In the genomic region with DNA sequence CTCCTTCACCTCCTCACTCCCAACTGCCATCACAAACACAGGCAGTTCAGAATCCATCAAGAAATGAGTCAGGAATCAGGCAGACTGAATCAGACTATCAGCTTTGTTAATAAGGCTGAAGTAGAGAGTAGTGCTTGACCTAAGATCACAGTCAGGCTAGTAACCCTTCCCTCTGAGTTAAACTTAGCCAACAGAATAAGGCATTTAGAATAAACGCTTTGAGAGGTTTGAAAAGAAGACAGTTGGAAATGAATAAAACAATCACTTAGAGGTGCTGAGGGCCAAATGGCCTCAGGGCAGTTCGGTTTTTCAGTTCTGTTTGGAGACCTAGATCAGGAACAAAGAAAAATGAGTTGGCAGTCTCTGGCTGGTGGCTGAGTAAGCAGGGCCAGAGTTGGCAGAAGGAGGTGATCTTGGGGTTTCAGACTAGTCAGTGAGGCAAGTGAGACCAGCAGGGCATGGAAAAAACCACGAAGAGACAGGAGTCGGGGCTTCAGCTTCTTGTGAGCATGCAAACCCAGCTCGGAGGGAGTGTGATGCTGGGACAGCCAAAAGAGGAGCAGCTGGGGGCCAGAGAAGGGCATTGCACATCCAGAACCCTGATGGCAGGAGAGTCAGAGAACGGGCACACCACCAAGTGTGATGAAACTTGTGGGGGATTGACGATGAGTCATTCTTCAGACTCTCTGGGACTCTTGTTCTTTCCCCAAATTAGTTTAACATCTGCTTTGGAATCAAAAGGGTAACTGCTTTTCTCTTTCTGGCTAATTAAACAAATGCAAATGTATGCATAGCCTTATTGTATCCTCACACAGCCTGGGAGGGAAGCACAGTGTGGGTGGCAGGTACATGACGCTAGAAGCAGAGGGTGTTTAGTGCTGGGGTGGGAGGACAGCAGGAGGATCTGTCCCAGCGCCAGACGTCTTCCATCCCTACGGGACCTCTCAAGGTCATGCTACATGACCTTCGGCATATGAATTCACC, we compare ENCODE assay signal across 1 cellular context.
TF ChIP-seq lines count a peak whose summit lies in the region.

No MANE protein-coding gene starts in this region.

TF ChIP-seq in HEK293, 187 proteins besides CTCF, POLR2A, EP300 and RAD21 (continued from another document):
- peak; percentile 34; the same call in 1 of the 2 replicates for TF ChIP-seq GLIS1 (tag by site-specific recombination; IDR thresholded peaks at IDR 0.05)
- no peak for TF ChIP-seq REPIN1 (tag by site-specific recombination; IDR thresholded peaks at IDR 0.05; ENCODE audit: low read depth)
- no peak for TF ChIP-seq ZNF221 (tag by site-specific recombination; IDR thresholded peaks at IDR 0.05; ENCODE audit: borderline replicate concordance)
- TF ChIP-seq, protein P1, sequence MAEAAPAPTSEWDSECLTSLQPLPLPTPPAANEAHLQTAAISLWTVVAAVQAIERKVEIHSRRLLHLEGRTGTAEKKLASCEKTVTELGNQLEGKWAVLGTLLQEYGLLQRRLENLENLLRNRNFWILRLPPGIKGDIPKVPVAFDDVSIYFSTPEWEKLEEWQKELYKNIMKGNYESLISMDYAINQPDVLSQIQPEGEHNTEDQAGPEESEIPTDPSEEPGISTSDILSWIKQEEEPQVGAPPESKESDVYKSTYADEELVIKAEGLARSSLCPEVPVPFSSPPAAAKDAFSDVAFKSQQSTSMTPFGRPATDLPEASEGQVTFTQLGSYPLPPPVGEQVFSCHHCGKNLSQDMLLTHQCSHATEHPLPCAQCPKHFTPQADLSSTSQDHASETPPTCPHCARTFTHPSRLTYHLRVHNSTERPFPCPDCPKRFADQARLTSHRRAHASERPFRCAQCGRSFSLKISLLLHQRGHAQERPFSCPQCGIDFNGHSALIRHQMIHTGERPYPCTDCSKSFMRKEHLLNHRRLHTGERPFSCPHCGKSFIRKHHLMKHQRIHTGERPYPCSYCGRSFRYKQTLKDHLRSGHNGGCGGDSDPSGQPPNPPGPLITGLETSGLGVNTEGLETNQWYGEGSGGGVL (tag by site-specific recombination; IDR thresholded peaks at IDR 0.05), result peak; percentile 56
- no peak for TF ChIP-seq MYNN (tag by site-specific recombination; IDR thresholded peaks at IDR 0.05; ENCODE audit: borderline replicate concordance)
- TF ChIP-seq ZBTB17 (tag by site-specific recombination; IDR thresholded peaks at IDR 0.05), result peak; percentile 84
- TF ChIP-seq, protein P2, sequence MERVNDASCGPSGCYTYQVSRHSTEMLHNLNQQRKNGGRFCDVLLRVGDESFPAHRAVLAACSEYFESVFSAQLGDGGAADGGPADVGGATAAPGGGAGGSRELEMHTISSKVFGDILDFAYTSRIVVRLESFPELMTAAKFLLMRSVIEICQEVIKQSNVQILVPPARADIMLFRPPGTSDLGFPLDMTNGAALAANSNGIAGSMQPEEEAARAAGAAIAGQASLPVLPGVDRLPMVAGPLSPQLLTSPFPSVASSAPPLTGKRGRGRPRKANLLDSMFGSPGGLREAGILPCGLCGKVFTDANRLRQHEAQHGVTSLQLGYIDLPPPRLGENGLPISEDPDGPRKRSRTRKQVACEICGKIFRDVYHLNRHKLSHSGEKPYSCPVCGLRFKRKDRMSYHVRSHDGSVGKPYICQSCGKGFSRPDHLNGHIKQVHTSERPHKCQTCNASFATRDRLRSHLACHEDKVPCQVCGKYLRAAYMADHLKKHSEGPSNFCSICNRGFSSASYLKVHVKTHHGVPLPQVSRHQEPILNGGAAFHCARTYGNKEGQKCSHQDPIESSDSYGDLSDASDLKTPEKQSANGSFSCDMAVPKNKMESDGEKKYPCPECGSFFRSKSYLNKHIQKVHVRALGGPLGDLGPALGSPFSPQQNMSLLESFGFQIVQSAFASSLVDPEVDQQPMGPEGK (tag by site-specific recombination; IDR thresholded peaks at IDR 0.05), result no peak
- TF ChIP-seq, protein P3, sequence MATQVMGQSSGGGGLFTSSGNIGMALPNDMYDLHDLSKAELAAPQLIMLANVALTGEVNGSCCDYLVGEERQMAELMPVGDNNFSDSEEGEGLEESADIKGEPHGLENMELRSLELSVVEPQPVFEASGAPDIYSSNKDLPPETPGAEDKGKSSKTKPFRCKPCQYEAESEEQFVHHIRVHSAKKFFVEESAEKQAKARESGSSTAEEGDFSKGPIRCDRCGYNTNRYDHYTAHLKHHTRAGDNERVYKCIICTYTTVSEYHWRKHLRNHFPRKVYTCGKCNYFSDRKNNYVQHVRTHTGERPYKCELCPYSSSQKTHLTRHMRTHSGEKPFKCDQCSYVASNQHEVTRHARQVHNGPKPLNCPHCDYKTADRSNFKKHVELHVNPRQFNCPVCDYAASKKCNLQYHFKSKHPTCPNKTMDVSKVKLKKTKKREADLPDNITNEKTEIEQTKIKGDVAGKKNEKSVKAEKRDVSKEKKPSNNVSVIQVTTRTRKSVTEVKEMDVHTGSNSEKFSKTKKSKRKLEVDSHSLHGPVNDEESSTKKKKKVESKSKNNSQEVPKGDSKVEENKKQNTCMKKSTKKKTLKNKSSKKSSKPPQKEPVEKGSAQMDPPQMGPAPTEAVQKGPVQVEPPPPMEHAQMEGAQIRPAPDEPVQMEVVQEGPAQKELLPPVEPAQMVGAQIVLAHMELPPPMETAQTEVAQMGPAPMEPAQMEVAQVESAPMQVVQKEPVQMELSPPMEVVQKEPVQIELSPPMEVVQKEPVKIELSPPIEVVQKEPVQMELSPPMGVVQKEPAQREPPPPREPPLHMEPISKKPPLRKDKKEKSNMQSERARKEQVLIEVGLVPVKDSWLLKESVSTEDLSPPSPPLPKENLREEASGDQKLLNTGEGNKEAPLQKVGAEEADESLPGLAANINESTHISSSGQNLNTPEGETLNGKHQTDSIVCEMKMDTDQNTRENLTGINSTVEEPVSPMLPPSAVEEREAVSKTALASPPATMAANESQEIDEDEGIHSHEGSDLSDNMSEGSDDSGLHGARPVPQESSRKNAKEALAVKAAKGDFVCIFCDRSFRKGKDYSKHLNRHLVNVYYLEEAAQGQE (tag by site-specific recombination; IDR thresholded peaks at IDR 0.05), result no peak
- no peak for TF ChIP-seq ZNF792 (tag by site-specific recombination; IDR thresholded peaks at IDR 0.05)
- TF ChIP-seq KLF16 (tag by site-specific recombination; IDR thresholded peaks at IDR 0.05), result no peak
- 0 out of 2 replicates have a peak, but pooled peaks have one; percentile 19 for TF ChIP-seq ZNF600 (tag by site-specific recombination; IDR thresholded peaks at IDR 0.05)
- no peak for TF ChIP-seq RBAK (tag by site-specific recombination; IDR thresholded peaks at IDR 0.05)
- TF ChIP-seq, protein P4, sequence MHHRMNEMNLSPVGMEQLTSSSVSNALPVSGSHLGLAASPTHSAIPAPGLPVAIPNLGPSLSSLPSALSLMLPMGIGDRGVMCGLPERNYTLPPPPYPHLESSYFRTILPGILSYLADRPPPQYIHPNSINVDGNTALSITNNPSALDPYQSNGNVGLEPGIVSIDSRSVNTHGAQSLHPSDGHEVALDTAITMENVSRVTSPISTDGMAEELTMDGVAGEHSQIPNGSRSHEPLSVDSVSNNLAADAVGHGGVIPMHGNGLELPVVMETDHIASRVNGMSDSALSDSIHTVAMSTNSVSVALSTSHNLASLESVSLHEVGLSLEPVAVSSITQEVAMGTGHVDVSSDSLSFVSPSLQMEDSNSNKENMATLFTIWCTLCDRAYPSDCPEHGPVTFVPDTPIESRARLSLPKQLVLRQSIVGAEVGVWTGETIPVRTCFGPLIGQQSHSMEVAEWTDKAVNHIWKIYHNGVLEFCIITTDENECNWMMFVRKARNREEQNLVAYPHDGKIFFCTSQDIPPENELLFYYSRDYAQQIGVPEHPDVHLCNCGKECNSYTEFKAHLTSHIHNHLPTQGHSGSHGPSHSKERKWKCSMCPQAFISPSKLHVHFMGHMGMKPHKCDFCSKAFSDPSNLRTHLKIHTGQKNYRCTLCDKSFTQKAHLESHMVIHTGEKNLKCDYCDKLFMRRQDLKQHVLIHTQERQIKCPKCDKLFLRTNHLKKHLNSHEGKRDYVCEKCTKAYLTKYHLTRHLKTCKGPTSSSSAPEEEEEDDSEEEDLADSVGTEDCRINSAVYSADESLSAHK (tag by site-specific recombination; IDR thresholded peaks at IDR 0.05), result no peak
- TF ChIP-seq, protein P5, sequence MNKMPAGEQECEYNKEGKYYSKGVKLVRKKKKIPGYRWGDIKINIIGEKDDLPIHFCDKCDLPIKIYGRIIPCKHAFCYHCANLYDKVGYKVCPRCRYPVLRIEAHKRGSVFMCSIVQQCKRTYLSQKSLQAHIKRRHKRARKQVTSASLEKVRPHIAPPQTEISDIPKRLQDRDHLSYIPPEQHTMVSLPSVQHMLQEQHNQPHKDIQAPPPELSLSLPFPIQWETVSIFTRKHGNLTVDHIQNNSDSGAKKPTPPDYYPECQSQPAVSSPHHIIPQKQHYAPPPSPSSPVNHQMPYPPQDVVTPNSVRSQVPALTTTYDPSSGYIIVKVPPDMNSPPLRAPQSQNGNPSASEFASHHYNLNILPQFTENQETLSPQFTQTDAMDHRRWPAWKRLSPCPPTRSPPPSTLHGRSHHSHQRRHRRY (tag by site-specific recombination; IDR thresholded peaks at IDR 0.05), result no peak
- TF ChIP-seq ZNF274 (IDR thresholded peaks at IDR 0.05; ENCODE audit: low read length), result no peak
- TF ChIP-seq ZNF274 (tag by site-specific recombination; IDR thresholded peaks at IDR 0.05; ENCODE audit: borderline replicate concordance), result no peak
- TF ChIP-seq ZIC2 (tag by site-specific recombination; IDR thresholded peaks at IDR 0.05), result peak; percentile 31
- TF ChIP-seq ZFHX2 (tag by site-specific recombination; conservative IDR thresholded peaks at IDR 0.05), result peak; percentile 57; the same call in 1 of the 2 replicates
- TF ChIP-seq ZBTB20 (tag by site-specific recombination; IDR thresholded peaks at IDR 0.05), result no peak
- TF ChIP-seq ZNF16 (tag by site-specific recombination; IDR thresholded peaks at IDR 0.05; ENCODE audit: low read depth), result no peak
- TF ChIP-seq EGR2 (tag by site-specific recombination; IDR thresholded peaks at IDR 0.05; ENCODE audit: low read depth), result peak; percentile 48
- TF ChIP-seq ZNF341 (tag by site-specific recombination; IDR thresholded peaks at IDR 0.05; ENCODE audit: low read depth), result peak; percentile 73
- TF ChIP-seq ZNF664 (tag by site-specific recombination; IDR thresholded peaks at IDR 0.05), result peak; percentile 51; the same call in 1 of the 2 replicates
- no peak for TF ChIP-seq SP2 (tag by site-specific recombination; IDR thresholded peaks at IDR 0.05)
- TF ChIP-seq ZNF660 (tag by site-specific recombination; IDR thresholded peaks at IDR 0.05), result peak; percentile 55; the same call in 1 of the 2 replicates
- TF ChIP-seq KLF1 (tag by site-specific recombination; IDR thresholded peaks at IDR 0.05), result no peak
- TF ChIP-seq WT1 (tag by site-specific recombination; IDR thresholded peaks at IDR 0.05), result no peak
